ENCODE assay signal across 18 cellular contexts in the genomic region with DNA sequence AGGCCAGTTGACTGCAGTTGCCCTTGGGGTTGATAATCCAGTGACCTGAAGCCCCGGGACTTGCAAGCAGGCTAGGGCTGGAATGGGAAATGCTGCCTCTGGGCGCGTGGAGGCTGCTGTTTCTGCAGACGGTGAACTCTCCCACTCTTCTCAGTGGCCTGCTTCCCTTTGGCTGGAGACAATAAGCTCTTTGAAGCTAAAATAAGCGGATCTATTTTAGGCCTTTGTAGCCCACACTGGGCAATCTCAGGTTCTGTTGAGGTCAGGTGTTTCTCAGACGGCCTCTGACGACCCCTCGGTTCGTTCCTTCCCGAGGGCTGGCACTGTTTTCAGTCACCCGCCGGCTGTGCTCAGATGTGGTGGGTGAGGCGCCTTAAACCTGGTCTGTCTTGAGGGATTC. TPM values are rescaled to one million over a fixed set of nuclear protein-coding genes. Genes with fewer than 3 reads are reported as not detected.
"Had no signal": no experiment of that assay in that cellular context is flagged by ENCODE, and none has a peak within 500 bp of the region (broad histone marks: within the 10 kb centered on the region; RNA-seq: fewer than 3 reads in every experiment).

No MANE protein-coding gene starts in this region.

RNA-seq across cellular contexts. Expression of a gene that starts 43.7 kb away (rescaled TPM):
- total RNA-seq: activated B cell treated with CpG ODN at 0.5 μM for 24 hours; activated CD4-positive, alpha-beta memory T cell treated with anti-CD3 and anti-CD28 coated beads for 36 hours; activated CD4-positive, alpha-beta T cell treated with anti-CD3 and anti-CD28 coated beads, Interleukin-2, amount 10 ng/mL, durations not matched to agents 24 days and 14 days; activated CD8-positive, alpha-beta memory T cell treated with anti-CD3 and anti-CD28 coated beads for 36 hours; activated CD8-positive, alpha-beta T cell treated with anti-CD3 and anti-CD28 coated beads for 36 hours; activated naive CD4-positive, alpha-beta T cell treated with anti-CD3 and anti-CD28 coated beads for 36 hours; activated naive CD4-positive, alpha-beta T cell treated with anti-CD3 and anti-CD28 coated beads, Interleukin-2, amount 50 U/mL, for 72 hours; activated naive CD8-positive, alpha-beta T cell treated with anti-CD3 and anti-CD28 coated beads for 36 hours; activated T-cell treated with anti-CD3 and anti-CD28 coated beads, Interleukin-2, amount 50 U/mL, for 4 hours; activated T-cell treated with anti-CD3 and anti-CD28 coated beads, Interleukin-2, amount 50 U/mL, for 72 hours; activated T-helper 1 cell treated with anti-CD3 and anti-CD28 coated beads, Interleukin-12 subunit alpha, Interleukin-12 subunit beta, Interleukin-2, Interleukin-4 antibody, amounts not matched to agents 30 ng/mL and 10 ng/mL and 1 ng/mL, durations not matched to agents 14 hours and 24 hours and 36 hours; activated T-helper 17 cell treated with anti-CD3 and anti-CD28 coated beads, Interleukin-2, amount 50 U/mL, for 72 hours; adrenal gland; aorta; astrocyte; body of pancreas; breast epithelium; cardiac muscle cell had no signal
- polyA plus RNA-seq: adrenal gland, aorta, cardiac muscle cell had no signal
